10 cellular contexts compared by ENCODE assay signal in genomic region chr12:98736352-98737326, GRCh38.
A peak's percentile ranks its signal among the peaks of the same experiment; 100 is the strongest.
DNase-seq lines count a peak whose midpoint lies in the region; ATAC-seq and TF ChIP-seq lines count a peak whose summit lies in the region.
"Had no signal": no experiment of that assay in that cellular context is flagged by ENCODE, and none has a peak within 500 bp of the region (broad histone marks: within the 10 kb centered on the region; RNA-seq: fewer than 3 reads in every experiment).

No MANE protein-coding gene starts in this region.

- TF ChIP-seq CTCF in endodermal cell (conservative IDR thresholded peaks at IDR 0.05) (peak; percentile 67), prostate gland (IDR thresholded peaks at IDR 0.05) (no peak)

- ATAC-seq in GM21367 (IDR thresholded peaks at IDR 0.05; ENCODE audit: unreplicated experiment), result no peak
- no peak for ATAC-seq in HG03469 (IDR thresholded peaks at IDR 0.05; ENCODE audit: unreplicated experiment)
- ATAC-seq: left cardiac atrium had no signal

- peak overlapping the region; percentile 50 for H3K9ac ChIP-seq in endodermal cell (ENCODE audit: extremely low read depth, low read length, poor library complexity, severe bottlenecking)

- H3K36me3 Mint-ChIP-seq in endodermal cell (ENCODE audit: low read depth), result peaks cover 19% of the 10 kb centered on the region
- H3K36me3 Mint-ChIP-seq in activated naive CD8-positive, alpha-beta T cell treated with anti-CD3 and anti-CD28 coated beads for 36 hours, result peaks cover 10% of the 10 kb centered on the region

- H3K9me3 ChIP-seq in endodermal cell (ENCODE audit: control insufficient read depth, low read length) (no peaks in the 10 kb centered on the region), prostate gland (no peaks in the 10 kb centered on the region)
- H3K9me3 ChIP-seq: right atrium auricular region had no signal

- peak overlapping the region; percentile 43 for H3K27ac ChIP-seq in endodermal cell (ENCODE audit: low read depth, low read length)
- H3K27ac ChIP-seq in prostate gland, result no peak overlapping the region
- H3K27ac ChIP-seq: right atrium auricular region had no signal

- peaks cover 26% of the 10 kb centered on the region for H3K27me3 Mint-ChIP-seq in endodermal cell (ENCODE audit: insufficient read depth)
- H3K27me3 Mint-ChIP-seq in activated naive CD8-positive, alpha-beta T cell treated with anti-CD3 and anti-CD28 coated beads for 36 hours, result no peaks in the 10 kb centered on the region

- 74 to 75% methylated on average over 9 to 10 of the region's 10 CpGs for WGBS in endodermal cell (ENCODE audit: insufficient coverage in 1 of 2, insufficient read length in 1 of 2), 2 experiments
- WGBS in prostate gland, result 80% methylated on average over 10 of the region's 10 CpGs

- H3K4me1 Mint-ChIP-seq in endodermal cell, result peaks cover 22% of the 10 kb centered on the region
- peaks cover 6% of the 10 kb centered on the region for H3K4me1 Mint-ChIP-seq in activated naive CD8-positive, alpha-beta T cell treated with anti-CD3 and anti-CD28 coated beads for 36 hours

- peak overlapping the region; percentile 37 for H3K27ac Mint-ChIP-seq in endodermal cell
- H3K27ac Mint-ChIP-seq in activated naive CD8-positive, alpha-beta T cell treated with anti-CD3 and anti-CD28 coated beads for 36 hours, result no peak overlapping the region

- DNase-seq in NCI-H1092 (lab: John Stamatoyannopoulos, UW) (peak; percentile 49), NCI-H748 treated with DMSO at 0.1 percent for 48 hours (lab: John Stamatoyannopoulos, UW) (peak; percentile 73), endodermal cell (peak; percentile 85), prostate gland (ENCODE audit: low spot score) (peak; percentile 49)
- no peak for DNase-seq in activated naive CD8-positive, alpha-beta T cell treated with anti-CD3 and anti-CD28 coated beads for 36 hours
- DNase-seq: activated CD4-positive, alpha-beta T cell treated with anti-CD3 and anti-CD28 coated beads for 1 hour; left cardiac atrium had no signal

- H3K36me3 ChIP-seq in endodermal cell (ENCODE audit: control insufficient read depth, insufficient read depth, low read length) (peaks cover 23% of the 10 kb centered on the region), prostate gland (no peaks in the 10 kb centered on the region)

- H3K27me3 ChIP-seq in endodermal cell (ENCODE audit: control insufficient read depth, insufficient read depth, low read length, poor library complexity, severe bottlenecking) (no peaks in the 10 kb centered on the region), prostate gland (replicated peaks; ENCODE audit: insufficient read depth) (no peaks in the 10 kb centered on the region)
- H3K27me3 ChIP-seq: right atrium auricular region had no signal

- no peak overlapping the region for H3K4me3 Mint-ChIP-seq in endodermal cell
- H3K4me3 Mint-ChIP-seq in activated naive CD8-positive, alpha-beta T cell treated with anti-CD3 and anti-CD28 coated beads for 36 hours, result no peak overlapping the region

- no peak for TF ChIP-seq POLR2A in prostate gland (IDR thresholded peaks at IDR 0.05)

- H3K4me3 ChIP-seq in endodermal cell (ENCODE audit: low read length), result peak overlapping the region; percentile 39
- no peak overlapping the region for H3K4me3 ChIP-seq in prostate gland
- H3K4me3 ChIP-seq: right atrium auricular region had no signal

- intact Hi-C loops in prostate gland (cut with DNase I), result no loop called here

- H3K4me1 ChIP-seq in endodermal cell (ENCODE audit: control insufficient read depth, insufficient read depth, low read length), result peaks cover 19% of the 10 kb centered on the region
- no peaks in the 10 kb centered on the region for H3K4me1 ChIP-seq in prostate gland (replicated peaks)
- H3K4me1 ChIP-seq: right atrium auricular region had no signal

- H3K9me3 Mint-ChIP-seq in endodermal cell, result no peaks in the 10 kb centered on the region
- H3K9me3 Mint-ChIP-seq in activated naive CD8-positive, alpha-beta T cell treated with anti-CD3 and anti-CD28 coated beads for 36 hours, result no peaks in the 10 kb centered on the region
